ENCODE assay signal across 8 cellular contexts in the genomic region with DNA sequence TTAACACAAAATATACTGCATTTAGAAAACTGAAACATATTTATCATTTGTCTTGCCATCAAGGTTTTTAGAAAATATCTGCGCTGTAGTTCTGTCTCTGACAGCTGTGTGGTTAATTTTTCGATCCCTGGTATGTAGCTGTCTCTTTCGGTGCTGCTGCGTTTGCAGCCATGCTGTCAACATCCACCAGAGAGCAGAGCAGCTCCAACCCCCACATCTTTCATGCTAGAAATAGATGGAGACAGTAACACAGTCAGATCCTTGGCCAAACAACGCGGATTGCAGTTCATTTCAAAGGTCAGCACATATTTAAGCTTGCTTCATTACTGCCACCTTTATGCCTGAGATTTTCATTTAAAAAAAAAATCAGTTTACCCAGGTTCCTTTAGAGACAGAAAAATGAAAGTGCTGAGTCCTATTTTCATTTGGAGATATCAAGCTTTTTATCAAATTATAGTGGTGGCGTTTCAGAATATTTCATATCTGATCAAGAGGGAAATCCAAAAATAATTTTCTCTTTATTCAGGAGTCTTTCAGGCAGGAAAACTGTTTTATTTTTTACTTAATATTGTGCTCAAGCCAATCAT.
A peak's percentile ranks its signal among the peaks of the same experiment; 100 is the strongest.
DNase-seq lines count a peak whose midpoint lies in the region; ATAC-seq and TF ChIP-seq lines count a peak whose summit lies in the region.

No MANE protein-coding gene starts in this region.

- no peak for TF ChIP-seq POLR2A in esophagus muscularis mucosa (IDR thresholded peaks at IDR 0.05; ENCODE audit: low read depth)

- ATAC-seq in HG03520 (IDR thresholded peaks at IDR 0.05; ENCODE audit: unreplicated experiment) (peak; percentile 68), PC-3 (0 out of 2 replicates have a peak, but pooled peaks have one; percentile 58), HG02973 (IDR thresholded peaks at IDR 0.05; ENCODE audit: unreplicated experiment) (no peak), GM21825 (IDR thresholded peaks at IDR 0.05; ENCODE audit: unreplicated experiment) (no peak)

- peaks cover 9% of the 10 kb centered on the region; the same call in 1 of the 2 replicates for H3K27me3 ChIP-seq in PC-3 (ENCODE audit: low read length)
- no peaks in the 10 kb centered on the region for H3K27me3 ChIP-seq in esophagus muscularis mucosa

- H3K9me2 ChIP-seq in PC-3 (replicated peaks; ENCODE audit: low read length): no peaks in the 10 kb centered on the region

- no peak overlapping the region for H2AFZ ChIP-seq in PC-3 (ENCODE audit: low read length)

- TF ChIP-seq EP300 in esophagus muscularis mucosa (IDR thresholded peaks at IDR 0.05): no peak

- H3K9me3 ChIP-seq in PC-3 (ENCODE audit: low read length) (no peaks in the 10 kb centered on the region), esophagus muscularis mucosa (no peaks in the 10 kb centered on the region)

- DNase-seq in GM10248 (ENCODE audit: extremely low spot score): no peak
- peak; percentile 33 for DNase-seq in PC-3
- DNase-seq in globus pallidus (ENCODE audit: low spot score): peak; percentile 95
- peak; percentile 94 for DNase-seq in superior temporal gyrus (ENCODE audit: extremely low spot score)
- no peak for DNase-seq in esophagus muscularis mucosa (ENCODE audit: extremely low spot score)

- no peaks in the 10 kb centered on the region for H3K4me1 ChIP-seq in PC-3 (ENCODE audit: insufficient read depth, low read length)
- H3K4me1 ChIP-seq in esophagus muscularis mucosa: peaks cover 0 to 4% (median 2%) of the 10 kb centered on the region in 4 donors

- TF ChIP-seq CTCF in GM10248 (IDR thresholded peaks at IDR 0.05; ENCODE audit: control extremely low read depth, extremely low read depth, low read depth, missing control alignments) (peak; percentile 21), PC-3 (conservative IDR thresholded peaks at IDR 0.05; ENCODE audit: low read depth, low read length) (peak; percentile 48), esophagus muscularis mucosa (IDR thresholded peaks at IDR 0.05) (peak in 1 of 3 experiments; percentile 13)

- H3K79me2 ChIP-seq in PC-3 (ENCODE audit: low read length): no peaks in the 10 kb centered on the region

- CTCF ChIA-PET in GM10248 (lab: Yijun Ruan, JAX): no interaction called here
- CTCF ChIA-PET in PC-3 (lab: Charles Lee): interaction anchor here (0.6 kb wide), 2 partner anchors 112 to 1398 kb away, joined by 3 to 4 read pairs; no protein-coding TSS in a partner anchor

- POLR2A ChIA-PET in GM10248 (lab: Yijun Ruan, JAX) (interaction anchor here (0.5 kb wide), 1 partner anchor 194 kb away, joined by 4 read pairs; no protein-coding TSS in a partner anchor), PC-3 (lab: Charles Lee; ENCODE audit: unreplicated experiment) (no interaction called here)

- H3K4me2 ChIP-seq in PC-3 (ENCODE audit: low read length): 0 out of 2 replicates have a peak overlapping the region, but pooled peaks have one; percentile 14

- H3K36me3 ChIP-seq in PC-3 (ENCODE audit: low read depth, low read length): no peaks in the 10 kb centered on the region
- H3K36me3 ChIP-seq in esophagus muscularis mucosa: no peaks in the 10 kb centered on the region

- BruUV-seq in PC-3 (replicated peaks; lab: Mats Ljungman, UMichigan): no TSS peak

- 22% methylated on average over 7 of the region's 7 CpGs for WGBS in esophagus muscularis mucosa

- H3K9ac ChIP-seq in PC-3 (ENCODE audit: low read length): no peak overlapping the region

- intact Hi-C loops in PC-3 (cut with micrococcal nuclease): no loop called here
- intact Hi-C loops in esophagus muscularis mucosa (cut with DNase I): no loop called here

- H3F3A ChIP-seq in PC-3 (ENCODE audit: low read length, unreplicated experiment): no peaks in the 10 kb centered on the region

- H3K27ac ChIP-seq in PC-3 (ENCODE audit: low read length): no peak overlapping the region
- H3K27ac ChIP-seq in esophagus muscularis mucosa (replicated peaks in 1 of 4): no peak overlapping the region

- H3K4me3 ChIP-seq in PC-3 (ENCODE audit: low read length): no peak overlapping the region
- no peak overlapping the region for H3K4me3 ChIP-seq in esophagus muscularis mucosa

- no peaks in the 10 kb centered on the region for H4K20me1 ChIP-seq in PC-3 (ENCODE audit: low read length)

Comparison
In these comparisons a context has a peak if more than half of its experiments do, and no peak if none do; other contexts are left out.
1. DNase-seq: peak in PC-3 (single experiment), globus pallidus (single experiment) and superior temporal gyrus (single experiment); none in GM10248 (single experiment) and esophagus muscularis mucosa (single experiment).
2. ATAC-seq: peak in HG03520 (single experiment) and PC-3 (single experiment); none in HG02973 (single experiment) and GM21825 (single experiment).